Comparison of ENCODE assay signal across 19 cellular contexts in genomic region chr4:185713272-185713671, GRCh38.
A peak's percentile ranks its signal among the peaks of the same experiment; 100 is the strongest.
DNase-seq lines count a peak whose midpoint lies in the region; ATAC-seq, FAIRE-seq and TF ChIP-seq lines count a peak whose summit lies in the region.
"Had no signal": no experiment of that assay in that cellular context is flagged by ENCODE, and none has a peak within 500 bp of the region (broad histone marks: within the 10 kb centered on the region; RNA-seq: fewer than 3 reads in every experiment).

No MANE protein-coding gene starts in this region.

- peak; percentile 60 for DNase-seq in MCF 10A (ENCODE audit: unreplicated experiment)
- no peak for DNase-seq in breast epithelium (ENCODE audit: low spot score in 2 of 2)
- DNase-seq in bronchial epithelial cell (ENCODE audit: low read depth) = peak; percentile 94
- DNase-seq in HepG2 (ENCODE audit: low spot score) = peak; percentile 62
- DNase-seq in tibial artery = no peak
- no peak for DNase-seq in substantia nigra (lab: John Stamatoyannopoulos, UW)
- DNase-seq: 8988T; activated B cell treated with CpG ODN at 0.5 μM for 24 hours; activated naive CD8-positive, alpha-beta T cell treated with anti-CD3 and anti-CD28 coated beads, Interleukin-2, amount 10 ng/mL, durations not matched to agents 7 days and 5 days; CD4-positive, CD25-positive, alpha-beta regulatory T cell; left lung; NCI-H1694; NCI-H446; Right ventricle myocardium superior; trophoblast cell had no signal

- H3K4me3 Mint-ChIP-seq in MCF 10A (ENCODE audit: unreplicated experiment) = peak overlapping the region; percentile 32
- H3K4me3 Mint-ChIP-seq: activated B cell treated with CpG ODN at 0.5 μM for 24 hours; activated naive CD8-positive, alpha-beta T cell treated with anti-CD3 and anti-CD28 coated beads, Interleukin-2, amount 10 ng/mL, durations not matched to agents 7 days and 5 days; CD4-positive, CD25-positive, alpha-beta regulatory T cell; T-helper 1 cell treated with Interleukin-12 subunit alpha and Interleukin-12 subunit beta and Interleukin-4 antibody, amounts not matched to agents 30 μg/mL and 1 μg/mL, for 36 hours had no signal

- H3K4me3 ChIP-seq in breast epithelium = no peak overlapping the region
- no peak overlapping the region for H3K4me3 ChIP-seq in bronchial epithelial cell (ENCODE audit: low read depth, low read length)
- H3K4me3 ChIP-seq in HepG2 (replicated peaks in 1 of 3; ENCODE audit: insufficient read depth in 1 of 3, low read depth in 2 of 3, low read length in 3 of 3) = peak overlapping the region in 1 of 3 experiments; percentile 42; a peak in 2 of 6 replicates
- no peak overlapping the region for H3K4me3 ChIP-seq in tibial artery
- H3K4me3 ChIP-seq: left lung had no signal

- BruUV-seq in MCF 10A (replicated peaks; lab: Mats Ljungman, UMichigan) = no TSS peak
- BruUV-seq in HepG2 (replicated peaks; lab: Mats Ljungman, UMichigan) = no TSS peak

- peak overlapping the region; percentile 75 for H3K27ac Mint-ChIP-seq in MCF 10A (ENCODE audit: low read depth, unreplicated experiment)
- H3K27ac Mint-ChIP-seq: activated B cell treated with CpG ODN at 0.5 μM for 24 hours; activated naive CD8-positive, alpha-beta T cell treated with anti-CD3 and anti-CD28 coated beads, Interleukin-2, amount 10 ng/mL, durations not matched to agents 7 days and 5 days; CD4-positive, CD25-positive, alpha-beta regulatory T cell; T-helper 1 cell treated with Interleukin-12 subunit alpha and Interleukin-12 subunit beta and Interleukin-4 antibody, amounts not matched to agents 30 μg/mL and 1 μg/mL, for 36 hours had no signal

- no peak for FAIRE-seq in bronchial epithelial cell (lab: Jason Lieb, UNC)
- FAIRE-seq in HepG2 (lab: Jason Lieb, UNC) = peak; percentile 46

- POLR2A ChIA-PET in MCF 10A (lab: Yijun Ruan, JAX) = interaction anchor here (0.6 to 5.8 kb wide), 8 partner anchors 9 to 356 kb away, joined by 3 to 52 read pairs (median 6); partner anchors contain the start of gene SORBS2
- POLR2A ChIA-PET in HepG2 (lab: Yijun Ruan, JAX) = interaction anchor here (0.9 to 6.0 kb wide), 13 partner anchors 9 to 547 kb away, joined by 3 to 64 read pairs (median 4); partner anchors contain the start of genes CYP4V2 and SORBS2

- TF ChIP-seq EP300 in HepG2 (IDR thresholded peaks at IDR 0.05; ENCODE audit: low read depth in 2 of 2, low read length in 2 of 2) = no peak
- TF ChIP-seq EP300 in HepG2 (CRISPR knock-in tag; IDR thresholded peaks at IDR 0.05; ENCODE audit: borderline replicate concordance) = no peak

- H2AFZ ChIP-seq in HepG2 (ENCODE audit: low read length) = no peak overlapping the region
- H2AFZ ChIP-seq: parathyroid adenoma had no signal

- TF ChIP-seq RAD21 in HepG2 (CRISPR knock-in tag; IDR thresholded peaks at IDR 0.05) = no peak

- H3K9me3 ChIP-seq in breast epithelium (no peaks in the 10 kb centered on the region), HepG2 (ENCODE audit: low read length) (no peaks in the 10 kb centered on the region), tibial artery (no peaks in the 10 kb centered on the region)
- H3K9me3 ChIP-seq: left lung had no signal

- H3K27ac ChIP-seq in breast epithelium = no peak overlapping the region
- peak overlapping the region; percentile 95 for H3K27ac ChIP-seq in HepG2 (ENCODE audit: extremely low read length, insufficient read depth, low read length)
- H3K27ac ChIP-seq in tibial artery = peak overlapping the region; percentile 84 to 89
- no peak overlapping the region for H3K27ac ChIP-seq in substantia nigra (ENCODE audit: low read depth, low read length, poor library complexity, severe bottlenecking)
- H3K27ac ChIP-seq: parathyroid adenoma had no signal

- H3K27me3 ChIP-seq in breast epithelium (no peaks in the 10 kb centered on the region), bronchial epithelial cell (ENCODE audit: control insufficient read depth, insufficient read depth, low read length) (no peaks in the 10 kb centered on the region), HepG2 (ENCODE audit: control insufficient read depth in 1 of 2, insufficient read depth in 2 of 2, low read length in 2 of 2) (no peaks in the 10 kb centered on the region), tibial artery (no peaks in the 10 kb centered on the region)
- H3K27me3 ChIP-seq: left lung had no signal

- H3K9ac ChIP-seq in HepG2 (ENCODE audit: insufficient read depth, low read depth, low read length) = peak overlapping the region; percentile 72
- H3K9ac ChIP-seq: parathyroid adenoma had no signal

- TF ChIP-seq CTCF in MCF 10A (IDR thresholded peaks at IDR 0.05; ENCODE audit: unreplicated experiment) (no peak), breast epithelium (IDR thresholded peaks at IDR 0.05) (no peak), bronchial epithelial cell (IDR thresholded peaks at IDR 0.05; ENCODE audit: insufficient read depth, low read length, severe bottlenecking) (no peak), HepG2 (CRISPR knock-in tag; IDR thresholded peaks at IDR 0.05) (no peak), tibial artery (IDR thresholded peaks at IDR 0.05) (no peak)

- no peaks in the 10 kb centered on the region for H3K4me1 ChIP-seq in breast epithelium
- peaks cover 61% of the 10 kb centered on the region for H3K4me1 ChIP-seq in HepG2 (ENCODE audit: insufficient read depth, low read length)
- H3K4me1 ChIP-seq in tibial artery = peaks cover 0 to 88% (median 50%) of the 10 kb centered on the region in 4 donors
- H3K4me1 ChIP-seq: parathyroid adenoma had no signal

- no peaks in the 10 kb centered on the region for H3K27me3 Mint-ChIP-seq in MCF 10A (ENCODE audit: insufficient read depth, unreplicated experiment)
- H3K27me3 Mint-ChIP-seq: CD4-positive, CD25-positive, alpha-beta regulatory T cell had no signal

- in situ Hi-C loops in HepG2 (cut with HindIII; ENCODE audit: extremely low pct_ligation_motif_present, low pct_unique_long_range_greater_than_20kb) = no loop called here

- CTCF ChIA-PET in MCF 10A (lab: Yijun Ruan, JAX) = interaction anchor here (1.0 to 1.5 kb wide), 3 partner anchors 11 to 324 kb away, joined by 4 to 6 read pairs (median 6); no protein-coding TSS in a partner anchor
- CTCF ChIA-PET in HepG2 (lab: Yijun Ruan, JAX; ENCODE audit: low intra/inter-chr PET ratio, low total read pairs) = no interaction called here

- H3K9me3 Mint-ChIP-seq in MCF 10A (ENCODE audit: unreplicated experiment) = peaks cover 7% of the 10 kb centered on the region
- H3K9me3 Mint-ChIP-seq: activated B cell treated with CpG ODN at 0.5 μM for 24 hours; activated naive CD8-positive, alpha-beta T cell treated with anti-CD3 and anti-CD28 coated beads, Interleukin-2, amount 10 ng/mL, durations not matched to agents 7 days and 5 days; T-helper 1 cell treated with Interleukin-12 subunit alpha and Interleukin-12 subunit beta and Interleukin-4 antibody, amounts not matched to agents 30 μg/mL and 1 μg/mL, for 36 hours had no signal

- ATAC-seq in HepG2 = peak; percentile 61
- no peak for ATAC-seq in GM18502 (IDR thresholded peaks at IDR 0.05; ENCODE audit: poor library complexity, unreplicated experiment)
- ATAC-seq in HG03521 (IDR thresholded peaks at IDR 0.05; ENCODE audit: unreplicated experiment) = no peak
- ATAC-seq: left lung had no signal

- H4K20me1 ChIP-seq in HepG2 (ENCODE audit: insufficient read depth, low read length) = no peaks in the 10 kb centered on the region

- peaks cover 5% of the 10 kb centered on the region for H3K36me3 Mint-ChIP-seq in MCF 10A (ENCODE audit: insufficient read depth, unreplicated experiment)
- H3K36me3 Mint-ChIP-seq: activated naive CD8-positive, alpha-beta T cell treated with anti-CD3 and anti-CD28 coated beads, Interleukin-2, amount 10 ng/mL, durations not matched to agents 7 days and 5 days; CD4-positive, CD25-positive, alpha-beta regulatory T cell had no signal

- 8% methylated on average over 5 of the region's 5 CpGs for WGBS in HepG2 (ENCODE audit: low lambda C conversion rate)

- TF ChIP-seq POLR2A in breast epithelium (IDR thresholded peaks at IDR 0.05) = no peak
- no peak for TF ChIP-seq POLR2A in HepG2 (IDR thresholded peaks at IDR 0.05; ENCODE audit: insufficient read depth in 1 of 2, low read depth in 2 of 2, low read length in 2 of 2)

- H3K4me2 ChIP-seq in HepG2 (ENCODE audit: low read depth, low read length) = peak overlapping the region; percentile 71

- H3K79me2 ChIP-seq in HepG2 (ENCODE audit: insufficient read depth, low read length) = peaks cover 18% of the 10 kb centered on the region
- H3K79me2 ChIP-seq: parathyroid adenoma had no signal

- H3K36me3 ChIP-seq in breast epithelium (no peaks in the 10 kb centered on the region), bronchial epithelial cell (ENCODE audit: control insufficient read depth, insufficient read depth, low read length) (no peaks in the 10 kb centered on the region), HepG2 (replicated peaks in 1 of 2; ENCODE audit: control insufficient read depth in 1 of 2, insufficient read depth in 2 of 2, low read length in 2 of 2) (no peaks in the 10 kb centered on the region), tibial artery (no peaks in the 10 kb centered on the region)
- H3K36me3 ChIP-seq: left lung had no signal

- intact Hi-C loops in MCF 10A (cut with micrococcal nuclease) (no loop called here), breast epithelium (cut with DNase I; ENCODE audit: low total_unique reads) (no loop called here), HepG2 (cut with micrococcal nuclease; ENCODE audit: unreplicated experiment) (loop anchor here (2.0 kb wide), 2 partner anchors 62 to 98 kb away; no protein-coding TSS in a partner anchor), tibial artery (cut with DNase I; ENCODE audit: low total_unique reads) (no loop called here)

- peaks cover 50% of the 10 kb centered on the region for H3K4me1 Mint-ChIP-seq in MCF 10A (ENCODE audit: insufficient read depth, unreplicated experiment)
- H3K4me1 Mint-ChIP-seq: activated naive CD8-positive, alpha-beta T cell treated with anti-CD3 and anti-CD28 coated beads, Interleukin-2, amount 10 ng/mL, durations not matched to agents 7 days and 5 days; CD4-positive, CD25-positive, alpha-beta regulatory T cell had no signal

TF ChIP-seq in HepG2, 621 proteins besides CTCF, POLR2A, EP300 and RAD21 (continues in another document):
- TF ChIP-seq ZNF335 (CRISPR knock-in tag; IDR thresholded peaks at IDR 0.05) = no peak
- no peak for TF ChIP-seq EHMT2 (IDR thresholded peaks at IDR 0.05; ENCODE audit: borderline replicate concordance, low read depth, low read length)
- no peak for TF ChIP-seq ZNF569 (CRISPR knock-in tag; IDR thresholded peaks at IDR 0.05; ENCODE audit: borderline replicate concordance)
- no peak for TF ChIP-seq PREB (CRISPR knock-in tag; IDR thresholded peaks at IDR 0.05)
- no peak for TF ChIP-seq MED8 (CRISPR knock-in tag; IDR thresholded peaks at IDR 0.05; ENCODE audit: insufficient replicate concordance)
- no peak for TF ChIP-seq JUNB (CRISPR knock-in tag; IDR thresholded peaks at IDR 0.05; ENCODE audit: borderline replicate concordance)

Comparison
In these comparisons a context has a peak if more than half of its experiments do, and no peak if none do; other contexts are left out.
1. DNase-seq: peak in MCF 10A (single experiment), bronchial epithelial cell (single experiment) and HepG2 (single experiment); none in breast epithelium (0 of 2), tibial artery (0 of 2) and substantia nigra (0 of 49).
2. H3K27ac ChIP-seq: peak in HepG2 (single experiment) and tibial artery (2 of 2); none in breast epithelium (0 of 2) and substantia nigra (single experiment).